10 cellular contexts compared by ENCODE assay signal in the genomic region with DNA sequence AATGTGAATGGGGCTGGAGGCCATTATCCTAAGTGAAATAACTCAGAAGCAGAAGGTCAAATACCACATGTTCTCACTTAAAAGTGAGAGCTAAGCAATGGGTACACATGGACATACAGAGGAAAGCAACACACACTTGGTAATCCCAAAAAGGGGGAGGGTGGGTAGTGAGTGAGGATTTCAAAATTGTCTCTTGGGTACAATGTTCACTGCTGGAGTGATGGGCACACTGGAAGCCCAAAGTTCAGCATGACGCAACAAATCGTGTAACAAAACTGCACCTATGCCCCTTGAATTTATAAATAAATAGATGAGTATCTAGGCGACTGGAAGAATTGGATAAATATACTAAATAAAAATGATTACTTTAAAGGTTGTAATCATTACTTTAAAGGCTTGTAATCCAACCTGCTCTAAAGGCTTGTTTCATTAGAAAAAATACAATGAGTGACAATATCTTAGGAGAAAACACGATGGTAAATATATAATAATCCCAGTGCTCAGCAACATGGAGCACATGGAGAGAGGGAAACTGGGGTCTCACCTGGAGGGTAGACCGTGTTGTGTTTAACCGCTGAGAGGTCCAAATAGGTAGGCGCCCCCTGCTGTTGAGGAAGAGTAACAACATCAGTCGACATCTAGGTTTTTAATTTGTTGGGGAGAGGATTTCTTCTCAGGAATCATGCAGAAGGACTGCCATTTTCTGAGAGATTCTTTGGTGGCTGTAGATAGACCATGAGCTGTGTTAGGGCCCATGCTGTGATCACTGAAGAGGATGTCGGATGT.
DNase-seq lines count a peak whose midpoint lies in the region; FAIRE-seq and TF ChIP-seq lines count a peak whose summit lies in the region.
"Had no signal": no experiment of that assay in that cellular context is flagged by ENCODE, and none has a peak within 500 bp of the region (broad histone marks: within the 10 kb centered on the region; RNA-seq: fewer than 3 reads in every experiment).

No MANE protein-coding gene starts in this region.

- no peak overlapping the region for H2AFZ ChIP-seq in Loucy (ENCODE audit: low read length)

- H3K9ac ChIP-seq in Loucy (ENCODE audit: low read depth, low read length, poor library complexity, severe bottlenecking): no peak overlapping the region

- H3K4me2 ChIP-seq in Loucy (ENCODE audit: low read depth, low read length, poor library complexity, severe bottlenecking): no peak overlapping the region

- H3K9me3 ChIP-seq in Loucy (ENCODE audit: insufficient read depth, low read depth, low read length): no peaks in the 10 kb centered on the region

- H3K4me1 Mint-ChIP-seq in chondrocyte (ENCODE audit: low read depth): peaks cover 31% of the 10 kb centered on the region
- H3K4me1 Mint-ChIP-seq in osteocyte (ENCODE audit: unreplicated experiment): peaks cover 54% of the 10 kb centered on the region

- no peak for FAIRE-seq in GM12892 (lab: Jason Lieb, UNC)

- no peaks in the 10 kb centered on the region for H3K4me1 ChIP-seq in Loucy (ENCODE audit: insufficient read depth, low read length, poor library complexity, severe bottlenecking)

- DNase-seq in NCI-H748 (lab: John Stamatoyannopoulos, UW; ENCODE audit: unreplicated experiment) (peak; percentile 5), NCI-H748 treated with DMSO at 0.1 percent for 48 hours (lab: John Stamatoyannopoulos, UW) (no peak), chondrocyte (ENCODE audit: low spot score) (no peak), osteocyte (ENCODE audit: extremely low spot score, unreplicated experiment) (no peak), GM12892 (ENCODE audit: insufficient read length) (no peak), AG08395 (ENCODE audit: low spot score) (no peak), anterior cingulate cortex (lab: John Stamatoyannopoulos, UW) (no peak)
- DNase-seq: NCI-H1092; stimulated activated CD8-positive, alpha-beta memory T cell treated with anti-CD3 and anti-CD28 coated beads, Interleukin-4, amount 100 ng/mL, for 48 hours had no signal

- H3K79me2 ChIP-seq in Loucy (ENCODE audit: insufficient read depth, low read length): no peaks in the 10 kb centered on the region

- H3F3A ChIP-seq in Loucy (ENCODE audit: low read depth): no peaks in the 10 kb centered on the region

- H3K36me3 Mint-ChIP-seq in chondrocyte (ENCODE audit: low read depth): no peaks in the 10 kb centered on the region
- H3K36me3 Mint-ChIP-seq in osteocyte (ENCODE audit: unreplicated experiment): no peaks in the 10 kb centered on the region

- no peak overlapping the region for H3K27ac Mint-ChIP-seq in chondrocyte (ENCODE audit: unreplicated experiment)
- H3K27ac Mint-ChIP-seq in osteocyte (ENCODE audit: unreplicated experiment): no peak overlapping the region

- H3K4me3 Mint-ChIP-seq in chondrocyte (ENCODE audit: unreplicated experiment) (no peak overlapping the region), osteocyte (ENCODE audit: unreplicated experiment) (no peak overlapping the region)

- no peak overlapping the region for H3K4me3 ChIP-seq in Loucy (ENCODE audit: low read length, poor library complexity, severe bottlenecking)

- H3K9me2 ChIP-seq in Loucy (replicated peaks; ENCODE audit: low read depth, low read length): no peaks in the 10 kb centered on the region

- TF ChIP-seq CTCF in Loucy (conservative IDR thresholded peaks at IDR 0.05; ENCODE audit: low read length) (peak; percentile 73), chondrocyte (IDR thresholded peaks at IDR 0.05) (peak; percentile 71), osteocyte (IDR thresholded peaks at IDR 0.05) (peak; percentile 46)

- no peaks in the 10 kb centered on the region for H4K20me1 ChIP-seq in Loucy (ENCODE audit: insufficient read depth, low read length, poor library complexity, severe bottlenecking)

- H3K27me3 Mint-ChIP-seq in chondrocyte (ENCODE audit: low read depth) (no peaks in the 10 kb centered on the region), osteocyte (ENCODE audit: unreplicated experiment) (no peaks in the 10 kb centered on the region)

- H3K27me3 ChIP-seq in Loucy (ENCODE audit: insufficient read depth, low read length, poor library complexity, severe bottlenecking): no peaks in the 10 kb centered on the region

- TF ChIP-seq POLR2A in GM12892 (IDR thresholded peaks at IDR 0.05; ENCODE audit: low read depth, low read length): no peak

- H3K9me3 Mint-ChIP-seq in chondrocyte (ENCODE audit: low read depth): peaks cover 5% of the 10 kb centered on the region
- peaks cover 5% of the 10 kb centered on the region for H3K9me3 Mint-ChIP-seq in osteocyte (ENCODE audit: unreplicated experiment)

- H3K36me3 ChIP-seq in Loucy (ENCODE audit: insufficient read depth, low read length): no peaks in the 10 kb centered on the region
